Comparison of ENCODE assay signal across 7 cellular contexts in the genomic region with DNA sequence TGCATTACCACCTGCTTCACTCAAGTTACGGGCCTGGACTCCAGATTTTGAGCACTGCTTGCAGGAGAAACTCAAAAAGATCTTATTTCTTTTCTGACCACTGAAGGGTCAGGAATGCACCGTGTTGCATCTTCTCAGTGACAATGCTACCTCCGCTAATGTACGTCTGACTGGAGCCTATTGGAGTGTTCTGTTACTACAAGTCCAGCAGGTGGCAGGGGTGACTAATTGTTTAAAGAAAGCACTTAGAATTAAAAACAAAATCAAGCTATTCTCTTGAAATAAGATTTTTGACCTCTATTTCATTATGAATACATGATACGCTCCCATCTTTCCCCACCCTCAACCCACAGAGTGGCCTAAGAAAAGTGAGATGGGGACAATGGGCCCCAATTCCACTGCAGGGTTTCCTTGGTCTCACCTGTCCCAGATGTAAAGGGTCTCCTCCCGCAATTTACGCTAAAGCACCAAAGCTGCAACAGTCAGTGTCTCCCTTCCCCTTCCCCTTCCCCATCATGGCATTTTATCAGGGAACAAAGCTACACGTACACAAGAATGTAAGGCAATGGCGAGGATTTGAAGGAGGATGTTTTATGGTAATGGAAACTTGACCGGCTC. TPM values are rescaled to one million over a fixed set of nuclear protein-coding genes. Genes with fewer than 3 reads are reported as not detected.
A peak's percentile ranks its signal among the peaks of the same experiment; 100 is the strongest.
DNase-seq lines count a peak whose midpoint lies in the region; TF ChIP-seq lines count a peak whose summit lies in the region.

No MANE protein-coding gene starts in this region.

- peak; percentile 41 for DNase-seq in LoVo (ENCODE audit: low spot score)
- DNase-seq in RPMI7951 (ENCODE audit: low read depth) = peak; percentile 49
- DNase-seq in fibroblast of gingiva (ENCODE audit: low read depth) = peak; percentile 46
- DNase-seq in renal cortical epithelial cell (ENCODE audit: low read depth) = peak; percentile 69
- no peak for DNase-seq in iPS-NIHi7 (ENCODE audit: extremely low spot score)
- no peak for DNase-seq in activated CD4-positive, CD25-positive, alpha-beta regulatory T cell (lab: John Stamatoyannopoulos, UW)

- TF ChIP-seq CTCF in GM12872 (IDR thresholded peaks at IDR 0.05; ENCODE audit: insufficient read depth, low read depth, low read length) = peak; percentile 59

RNA-seq across cellular contexts. Expression of gene TBPL2, which starts 2.2 kb away (rescaled TPM):
- not detected in 2 replicates for total RNA-seq in RPMI7951 (2014; rRNA removed; shearing (Covaris generic))
- not detected in 2 replicates for total RNA-seq in renal cortical epithelial cell

RNA-seq across cellular contexts. Expression of gene ATG14, which starts 26.5 kb away (rescaled TPM):
- 4.1 and 6.8 TPM in 2 replicates for total RNA-seq in RPMI7951 (2014; rRNA removed; shearing (Covaris generic))
- total RNA-seq in renal cortical epithelial cell = 10.9 and 19.4 TPM in 2 replicates

Comparison
In these comparisons a context has a peak if more than half of its experiments do, and no peak if none do; other contexts are left out.
1. DNase-seq: peak in LoVo (single experiment), RPMI7951 (single experiment), fibroblast of gingiva (single experiment) and renal cortical epithelial cell (single experiment); none in iPS-NIHi7 (single experiment) and activated CD4-positive, CD25-positive, alpha-beta regulatory T cell (0 of 4).